In the genomic region with DNA sequence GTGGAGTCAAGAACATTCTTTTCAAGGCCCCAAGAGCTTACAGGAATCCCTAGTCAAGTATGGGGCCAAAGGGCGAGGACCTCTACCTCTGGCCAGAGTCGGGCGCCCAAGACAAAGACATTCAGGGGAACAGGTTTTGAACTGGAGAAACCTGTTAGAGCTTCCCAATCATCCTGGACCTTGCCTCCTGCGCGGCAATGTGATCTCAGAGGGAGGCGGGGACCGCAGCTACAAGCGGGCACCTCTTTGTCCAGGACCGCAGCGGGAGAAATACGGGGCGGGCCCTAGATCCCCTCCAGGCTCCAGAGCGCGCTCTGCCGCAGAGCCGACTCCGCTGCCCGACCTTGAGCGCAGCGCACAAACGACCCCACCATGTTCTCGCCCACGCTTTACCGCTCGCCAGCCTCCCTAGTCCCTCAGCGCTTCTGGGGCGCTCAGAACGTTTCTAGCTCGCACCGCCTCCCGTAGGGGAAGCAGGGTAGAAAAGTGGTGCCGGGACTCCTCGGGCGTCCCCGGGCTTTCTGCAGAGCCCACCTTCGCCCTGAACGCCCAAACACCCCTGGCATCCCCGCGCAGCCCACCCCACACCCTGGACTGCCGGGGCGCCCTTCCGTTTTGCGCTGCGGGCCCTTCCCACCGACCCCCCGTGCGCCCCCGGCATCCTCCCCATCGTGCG, we compare ENCODE assay signal across 8 cellular contexts. TPM values are rescaled to one million over a fixed set of nuclear protein-coding genes. Genes with fewer than 3 reads are reported as not detected.
DNase-seq lines count a peak whose midpoint lies in the region; ATAC-seq, FAIRE-seq and TF ChIP-seq lines count a peak whose summit lies in the region.

No MANE protein-coding gene starts in this region.

- intact Hi-C loops in GM12878 (cut with micrococcal nuclease; ENCODE audit: unreplicated experiment): no loop called here

- H3K4me3 ChIP-seq in RWPE2 (ENCODE audit: severe bottlenecking) (peak overlapping the region; percentile 41), GM12878 (peak overlapping the region; percentile 77), small intestine (ENCODE audit: low read depth in 1 of 2, low read length in 2 of 2) (peak overlapping the region; percentile 43 to 86)

- FAIRE-seq in GM12878 (lab: Jason Lieb, UNC): no peak
- FAIRE-seq in small intestine (lab: Jason Lieb, UNC): no peak

- H3K9me3 ChIP-seq in RWPE2 (ENCODE audit: severe bottlenecking): no peaks in the 10 kb centered on the region
- H3K9me3 ChIP-seq in GM12878 (replicated peaks; ENCODE audit: control insufficient read depth, insufficient read depth, low read length): no peaks in the 10 kb centered on the region
- no peaks in the 10 kb centered on the region for H3K9me3 ChIP-seq in small intestine (ENCODE audit: control insufficient read depth, low read depth)

- H3K4me1 ChIP-seq in RWPE2 (ENCODE audit: insufficient read depth, poor library complexity, severe bottlenecking) (no peaks in the 10 kb centered on the region), GM12878 (ENCODE audit: control insufficient read depth, insufficient read depth, low read length) (no peaks in the 10 kb centered on the region), small intestine (ENCODE audit: control insufficient read depth in 2 of 2, insufficient read depth in 1 of 2, low read depth in 1 of 2, low read length in 1 of 2) (peaks cover 0 to 4% of the 10 kb centered on the region in 2 donors)

- DNase-seq in NCI-H2029 (lab: John Stamatoyannopoulos, UW) (peak; percentile 32), NCI-H2029 treated with DMSO at 0.1 percent for 48 hours (lab: John Stamatoyannopoulos, UW) (no peak), RWPE2 (ENCODE audit: low spot score) (no peak), GM12878 (ENCODE audit: low read depth, low spot score) (no peak), iPS-NIHi7 (ENCODE audit: extremely low spot score) (peak; percentile 85), small intestine (peak; percentile 97)

- in situ Hi-C loops in GM12878 (cut with MboI): no loop called here

- no peak for TF ChIP-seq EP300 in GM12878 (IDR thresholded peaks at IDR 0.05; ENCODE audit: borderline replicate concordance in 1 of 2, control insufficient read depth in 1 of 2, low read depth in 2 of 2, low read length in 2 of 2)

- SMC1A ChIA-PET in GM12878 (lab: Charles Lee; ENCODE audit: uncharacterized antibody, unreplicated experiment): interaction anchor here (0.7 to 2.4 kb wide), 2 partner anchors 8 to 18 kb away, joined by 3 to 8 read pairs; no protein-coding TSS in a partner anchor

- no peak for TF ChIP-seq POLR2A in GM12878 (IDR thresholded peaks at IDR 0.05; ENCODE audit: low read depth, low read length)

- H3K79me2 ChIP-seq in GM12878 (ENCODE audit: control insufficient read depth, insufficient read depth, low read length): no peaks in the 10 kb centered on the region

- H3K27ac ChIP-seq in RWPE2 (ENCODE audit: poor library complexity, severe bottlenecking) (no peak overlapping the region), GM12878 (ENCODE audit: control insufficient read depth, insufficient read depth) (no peak overlapping the region), small intestine (ENCODE audit: low read depth in 1 of 2, low read length in 1 of 2) (peak overlapping the region; percentile 71 to 78)

- H3K36me3 ChIP-seq in RWPE2 (ENCODE audit: low read depth): no peaks in the 10 kb centered on the region
- no peaks in the 10 kb centered on the region for H3K36me3 ChIP-seq in GM12878 (ENCODE audit: control insufficient read depth in 2 of 2, insufficient read depth in 2 of 2, low read length in 1 of 2)
- H3K36me3 ChIP-seq in small intestine (ENCODE audit: control insufficient read depth in 2 of 2, insufficient read depth in 2 of 2, low read length in 2 of 2): no peaks in the 10 kb centered on the region

- no TSS peak for BruUV-seq in GM12878 (replicated peaks; lab: Mats Ljungman, UMichigan)

- ATAC-seq in HG03565 (IDR thresholded peaks at IDR 0.05; ENCODE audit: unreplicated experiment): peak; percentile 21
- peak; percentile 66 for ATAC-seq in RWPE2 (ENCODE audit: low read depth)
- peak; percentile 48 for ATAC-seq in GM12878
- ATAC-seq in HG03378 (IDR thresholded peaks at IDR 0.05; ENCODE audit: unreplicated experiment): no peak

- no peak overlapping the region for H3K9ac ChIP-seq in GM12878 (ENCODE audit: control insufficient read depth, insufficient read depth, low read length)

- no peak for TF ChIP-seq CTCF in RWPE2 (IDR thresholded peaks at IDR 0.05; ENCODE audit: poor library complexity, severe bottlenecking)
- TF ChIP-seq CTCF in GM12878 (IDR thresholded peaks at IDR 0.05 in 2 of 3, conservative IDR thresholded peaks at IDR 0.05 in 1 of 3; ENCODE audit: control insufficient read depth in 2 of 3, extremely low read depth in 1 of 3, insufficient read depth in 1 of 3, low read depth in 3 of 3, low read length in 3 of 3): no peak

- H3K4me2 ChIP-seq in GM12878 (ENCODE audit: control insufficient read depth, insufficient read depth): peak overlapping the region; percentile 88

- CTCF ChIA-PET in GM12878 (lab: Yijun Ruan, JAX): no interaction called here

- no peaks in the 10 kb centered on the region for H4K20me1 ChIP-seq in GM12878 (ENCODE audit: control insufficient read depth, insufficient read depth)

- POLR2A ChIA-PET in GM12878 (lab: Charles Lee): interaction anchor here (0.6 kb wide), 1 partner anchor 15 kb away, joined by 3 read pairs; no protein-coding TSS in a partner anchor

- 12% methylated on average over 40 of the region's 50 CpGs for WGBS in GM12878 (ENCODE audit: insufficient coverage, insufficient replicate concordance, low lambda C conversion rate, missing lambda C conversion rate)
- 2 to 3% (median 3%) methylated on average over 41 to 50 of the region's 50 CpGs for WGBS in small intestine, 3 donors

- RAD21 ChIA-PET in GM12878 (lab: Charles Lee; ENCODE audit: unreplicated experiment): no interaction called here

- no peaks in the 10 kb centered on the region for H3K27me3 ChIP-seq in RWPE2 (ENCODE audit: insufficient read depth, poor library complexity, severe bottlenecking)
- H3K27me3 ChIP-seq in GM12878 (replicated peaks in 1 of 2; ENCODE audit: control insufficient read depth in 2 of 2, insufficient read depth in 2 of 2, low read length in 1 of 2): peaks cover 5 to 7% of the 10 kb centered on the region in 2 experiments; a peak in 3 of 4 replicates
- H3K27me3 ChIP-seq in small intestine (ENCODE audit: control insufficient read depth in 2 of 2, insufficient read depth in 2 of 2, low read length in 2 of 2): no peaks in the 10 kb centered on the region

- no peak for TF ChIP-seq RAD21 in GM12878 (IDR thresholded peaks at IDR 0.05; ENCODE audit: insufficient read depth, low read depth, low read length)

- H2AFZ ChIP-seq in GM12878 (ENCODE audit: control insufficient read depth, low read depth, low read length): no peak overlapping the region; the same call in 1 of the 2 replicates

RNA-seq across cellular contexts. Expression of a gene that starts 28.1 kb away (rescaled TPM):
- 3.2 and 3.3 TPM in 2 replicates for total RNA-seq in GM12878 (2013; cell fraction: nucleolus; rRNA removed)
- total RNA-seq in GM12878 (2014; rRNA removed): 8.5 and 8.7 TPM in 2 replicates
- total RNA-seq in GM12878 (2014; rRNA removed; fragmentation: Illumina TruSeq; extraction: Trizol): 6.2 and 6.7 TPM in 2 replicates
- total RNA-seq in GM12878 (2021): 7.7 and 7.8 TPM in 2 replicates
- 3.4 TPM for polyA plus RNA-seq in GM12878 (2011; ENCODE audit: low read depth)
- 9.8 and 12.3 TPM in 2 replicates for polyA plus RNA-seq in GM12878 (2011; rRNA removed)
- polyA plus RNA-seq in GM12878 (2011; cell fraction: cytosol; rRNA removed): 9.9 and 11.1 TPM in 2 replicates
- polyA plus RNA-seq in GM12878 (2011; cell fraction: nucleus; rRNA removed): 4.7 and 6.3 TPM in 2 replicates
- polyA plus RNA-seq in GM12878 (2012): 5.2 and 5.5 TPM in 2 replicates
- 12.2 and 13.4 TPM in 2 replicates for polyA plus RNA-seq in GM12878 (2014; fragmentation: Illumina TruSeq; extraction: Trizol)
- polyA plus RNA-seq in GM12878 (2014; fragmentation: Nextera tagmentation; extraction: Ambion mirVana): 1 to 10 TPM; 4.7 to 6.3 TPM
- 8.7 and 9.1 TPM in 2 replicates for polyA plus RNA-seq in GM12878 (2014; rRNA removed)
- polyA plus RNA-seq in GM12878 (2016; fragmentation: Nextera tagmentation; extraction: Ambion mirVana): 10 to 100 TPM; 17.8 to 18.2 TPM
- 7.1 and 7.4 TPM in 2 replicates for polyA minus RNA-seq in GM12878 (2011; rRNA and poly(A)+ RNA removed)
- polyA minus RNA-seq in GM12878 (2011; cell fraction: cytosol; rRNA and poly(A)+ RNA removed): 1.7 and 2.6 TPM in 2 replicates
- 2.8 and 5.7 TPM in 2 replicates for polyA minus RNA-seq in GM12878 (2011; cell fraction: nucleus; rRNA and poly(A)+ RNA removed)
- 10 to 100 TPM in 2 of 3 donors, 1 to 10 TPM in 1; 7.8 to 11.2 (median 10.3) TPM for polyA plus RNA-seq in small intestine

RNA-seq across cellular contexts. Expression of a gene that starts 50.1 kb away (rescaled TPM):
- 1.6 TPM in 1 of 2 replicates, not detected in the other for total RNA-seq in GM12878 (2013; cell fraction: nucleolus; rRNA removed)
- not detected in 2 replicates for total RNA-seq in GM12878 (2014; rRNA removed)
- not detected in 2 replicates for total RNA-seq in GM12878 (2014; rRNA removed; fragmentation: Illumina TruSeq; extraction: Trizol)
- total RNA-seq in GM12878 (2021): 0.62 TPM in 1 of 2 replicates, not detected in the other
- polyA plus RNA-seq in GM12878 (2011; ENCODE audit: low read depth): 2.2 TPM
- 0.40 and 0.72 TPM in 2 replicates for polyA plus RNA-seq in GM12878 (2011; rRNA removed)
- 1.8 and 2.5 TPM in 2 replicates for polyA plus RNA-seq in GM12878 (2011; cell fraction: cytosol; rRNA removed)
- 2.5 and 3.7 TPM in 2 replicates for polyA plus RNA-seq in GM12878 (2011; cell fraction: nucleus; rRNA removed)
- polyA plus RNA-seq in GM12878 (2012): 2.5 and 4.7 TPM in 2 replicates
- polyA plus RNA-seq in GM12878 (2014; fragmentation: Illumina TruSeq; extraction: Trizol): not detected in 2 replicates
- under 1 TPM in 1 of 2 experiments, not detected in 1; 0.16 TPM for polyA plus RNA-seq in GM12878 (2014; fragmentation: Nextera tagmentation; extraction: Ambion mirVana)
- 0.44 and 0.83 TPM in 2 replicates for polyA plus RNA-seq in GM12878 (2014; rRNA removed)
- under 1 TPM; 0.33 to 0.34 TPM for polyA plus RNA-seq in GM12878 (2016; fragmentation: Nextera tagmentation; extraction: Ambion mirVana)
- 0.82 and 2.4 TPM in 2 replicates for polyA minus RNA-seq in GM12878 (2011; rRNA and poly(A)+ RNA removed)
- not detected in 2 replicates for polyA minus RNA-seq in GM12878 (2011; cell fraction: cytosol; rRNA and poly(A)+ RNA removed)
- polyA minus RNA-seq in GM12878 (2011; cell fraction: nucleus; rRNA and poly(A)+ RNA removed): 2.9 and 5.6 TPM in 2 replicates
- polyA plus RNA-seq in small intestine: 1 to 10 TPM; 1.2 to 1.6 (median 1.6) TPM

RNA-seq across cellular contexts. Expression of a gene that starts 52.7 kb away (rescaled TPM):
- 307 and 313 TPM in 2 replicates for total RNA-seq in GM12878 (2013; cell fraction: nucleolus; rRNA removed)
- 8.4 and 11.2 TPM in 2 replicates for total RNA-seq in GM12878 (2014; rRNA removed)
- total RNA-seq in GM12878 (2014; rRNA removed; fragmentation: Illumina TruSeq; extraction: Trizol): 8.2 and 10.4 TPM in 2 replicates
- 9.5 and 12.7 TPM in 2 replicates for total RNA-seq in GM12878 (2021)
- 9.6 TPM for polyA plus RNA-seq in GM12878 (2011; ENCODE audit: low read depth)
- polyA plus RNA-seq in GM12878 (2011; rRNA removed): 26.6 and 29.9 TPM in 2 replicates
- 14.7 and 19.9 TPM in 2 replicates for polyA plus RNA-seq in GM12878 (2011; cell fraction: cytosol; rRNA removed)
- polyA plus RNA-seq in GM12878 (2011; cell fraction: nucleus; rRNA removed): 40.3 and 50.7 TPM in 2 replicates
- polyA plus RNA-seq in GM12878 (2012): 11.0 and 13.6 TPM in 2 replicates
- polyA plus RNA-seq in GM12878 (2014; fragmentation: Illumina TruSeq; extraction: Trizol): 6.6 and 10.1 TPM in 2 replicates
- polyA plus RNA-seq in GM12878 (2014; fragmentation: Nextera tagmentation; extraction: Ambion mirVana): 1 to 10 TPM; 1.7 to 2.1 TPM
- 4.9 and 6.9 TPM in 2 replicates for polyA plus RNA-seq in GM12878 (2014; rRNA removed)
- 10 to 100 TPM in 1 of 2 experiments, 1 to 10 TPM in 1; 8.0 to 11.3 TPM for polyA plus RNA-seq in GM12878 (2016; fragmentation: Nextera tagmentation; extraction: Ambion mirVana)
- polyA minus RNA-seq in GM12878 (2011; rRNA and poly(A)+ RNA removed): 76.3 and 95.0 TPM in 2 replicates
- polyA minus RNA-seq in GM12878 (2011; cell fraction: cytosol; rRNA and poly(A)+ RNA removed): 17.8 and 19.9 TPM in 2 replicates
- polyA minus RNA-seq in GM12878 (2011; cell fraction: nucleus; rRNA and poly(A)+ RNA removed): 65.3 and 89.3 TPM in 2 replicates
- polyA plus RNA-seq in small intestine: 1 to 10 TPM; 5.7 to 9.2 (median 9.1) TPM

Comparison
In these comparisons a context has a peak if more than half of its experiments do, and no peak if none do; other contexts are left out.
1. DNase-seq: peak in NCI-H2029 (single experiment), iPS-NIHi7 (single experiment) and small intestine (single experiment); none in NCI-H2029 treated with DMSO at 0.1 percent for 48 hours (single experiment), RWPE2 (single experiment) and GM12878 (single experiment).
2. H3K27ac ChIP-seq: peak in small intestine (2 of 2); none in RWPE2 (single experiment) and GM12878 (single experiment).
3. Peak in every context shown above with its lines, with median percentiles within 50 percentile points of each other: H3K4me3 ChIP-seq.